8 cellular contexts compared by ENCODE assay signal in the genomic region with DNA sequence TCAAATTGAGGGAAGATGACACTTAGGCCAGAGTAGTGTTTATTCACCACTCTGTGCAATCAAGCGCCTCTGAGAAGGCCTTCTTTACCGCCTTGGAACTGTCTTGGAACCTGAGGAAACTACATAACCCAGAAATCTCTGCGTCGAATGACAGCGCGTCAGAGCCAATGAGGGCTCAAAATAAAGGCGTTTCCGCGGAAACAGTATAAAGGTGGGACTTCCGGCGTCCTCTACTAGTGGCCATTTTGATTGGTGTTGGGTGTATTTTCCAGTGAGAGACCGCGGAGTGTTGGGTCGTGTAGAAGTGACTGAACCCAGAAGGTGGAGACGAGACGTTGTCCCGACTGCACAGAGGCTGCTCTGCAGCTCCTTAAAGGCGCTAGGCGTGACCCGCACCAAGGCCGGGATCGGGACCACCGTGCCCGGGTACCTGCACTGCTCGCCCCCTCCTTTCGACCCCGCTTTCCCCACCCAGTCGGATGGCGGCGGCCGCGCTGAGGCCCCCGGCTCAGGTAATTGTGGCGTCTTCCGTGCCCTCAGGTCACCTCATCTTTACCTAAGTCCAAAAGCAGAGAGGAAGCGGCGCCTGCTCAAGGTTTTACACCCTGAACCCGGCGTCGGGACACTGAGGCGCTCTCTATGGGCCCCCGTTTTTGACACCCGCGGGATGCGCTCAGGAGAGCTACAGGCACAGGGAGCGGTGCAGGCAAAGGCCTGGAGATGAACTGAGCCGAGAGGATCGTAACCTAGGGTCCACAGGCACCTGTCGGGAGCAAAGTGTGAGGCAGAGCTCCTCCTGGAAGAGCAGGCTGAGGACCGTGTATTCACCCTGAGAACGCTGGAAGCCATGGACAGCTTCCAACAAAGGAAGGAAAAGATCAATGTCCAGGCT. TPM values are rescaled to one million over a fixed set of nuclear protein-coding genes. Genes with fewer than 3 reads are reported as not detected.
DNase-seq lines count a peak whose midpoint lies in the region; ATAC-seq and TF ChIP-seq lines count a peak whose summit lies in the region.

A gene (plus strand): TSS at position 236 of the 892 bp plus-strand sequence. CDS start 244 bp downstream, at position 480.

- ATAC-seq in GM21447 (IDR thresholded peaks at IDR 0.05; ENCODE audit: unreplicated experiment) = peak; percentile 95

- H3K9ac ChIP-seq in HUES6 (ENCODE audit: low read length) (peak within 1 kb of the TSS; percentile 86), OCI-LY1 (ENCODE audit: low read length) (peak within 1 kb of the TSS; percentile 89)

- peak within 1 kb of the TSS; percentile 72; the same call in 1 of the 2 replicates for H3K27ac ChIP-seq in HUES6 (ENCODE audit: low read depth, low read length)
- peak within 1 kb of the TSS; percentile 55 for H3K27ac ChIP-seq in OCI-LY1 (ENCODE audit: low read depth, low read length, poor library complexity, severe bottlenecking)
- peak within 1 kb of the TSS; percentile 60 for H3K27ac ChIP-seq in epithelial cell of prostate

- H3K79me2 ChIP-seq in OCI-LY1 (ENCODE audit: insufficient read depth, low read length) = peaks cover 32% of the 10 kb centered on the region

- H3K4me1 ChIP-seq in HUES6 (ENCODE audit: control insufficient read depth, insufficient read depth, low read length) (peaks cover 5% of the 10 kb centered on the region), OCI-LY1 (ENCODE audit: insufficient read depth, low read length, severe bottlenecking) (peaks cover 20% of the 10 kb centered on the region), mononuclear cell (ENCODE audit: insufficient read depth, low read length) (peaks cover 17% of the 10 kb centered on the region)

- no peak for TF ChIP-seq CTCF in OCI-LY1 (IDR thresholded peaks at IDR 0.05; ENCODE audit: low read length)

- H3K9me3 ChIP-seq in HUES6 (ENCODE audit: control insufficient read depth, insufficient read depth, low read depth, low read length) (no peaks in the 10 kb centered on the region), OCI-LY1 (ENCODE audit: low read length) (peaks cover 19% of the 10 kb centered on the region), mononuclear cell (ENCODE audit: low read depth, low read length) (peaks cover 18% of the 10 kb centered on the region)

- H3K27me3 ChIP-seq in HUES6 (ENCODE audit: control insufficient read depth, insufficient read depth, low read length) (no peaks in the 10 kb centered on the region), OCI-LY1 (ENCODE audit: insufficient read depth, low read length) (no peaks in the 10 kb centered on the region), mononuclear cell (ENCODE audit: insufficient read depth, low read length) (no peaks in the 10 kb centered on the region)

- peak within 1 kb of the TSS; percentile 98 for H3K4me2 ChIP-seq in OCI-LY1 (ENCODE audit: low read length)

- H4K20me1 ChIP-seq in OCI-LY1 (ENCODE audit: insufficient read depth, low read length) = no peaks in the 10 kb centered on the region

- DNase-seq in DMS 273 (lab: John Stamatoyannopoulos, UW; ENCODE audit: unreplicated experiment) (peak; percentile 96), epithelial cell of prostate (ENCODE audit: low read depth, low spot score) (peak; percentile 56)
- DNase-seq in activated CD8-positive, alpha-beta memory T cell treated with anti-CD3 and anti-CD28 coated beads, Interleukin-2, amount 50 U/mL, for 48 hours = peak; percentile 79
- peak; percentile 28 to 59 for DNase-seq in stimulated activated CD8-positive, alpha-beta memory T cell treated with anti-CD3 and anti-CD28 coated beads, Interleukin-2, amount 100 ng/mL, for 48 hours (ENCODE audit: low read depth in 2 of 2)

- H3F3A ChIP-seq in OCI-LY1 (ENCODE audit: insufficient read depth, low read length) = no peaks in the 10 kb centered on the region

- H3K36me3 ChIP-seq in HUES6 (ENCODE audit: control insufficient read depth, insufficient read depth, low read length) (peaks cover 33% of the 10 kb centered on the region), OCI-LY1 (ENCODE audit: insufficient read depth, low read length) (peaks cover 44% of the 10 kb centered on the region)

- peak within 1 kb of the TSS; percentile 89 for H2AFZ ChIP-seq in OCI-LY1 (ENCODE audit: low read length)

- H3K9me2 ChIP-seq in OCI-LY1 (ENCODE audit: low read depth, low read length) = no peaks in the 10 kb centered on the region

- peak within 1 kb of the TSS; percentile 90 for H3K4me3 ChIP-seq in HUES6 (ENCODE audit: low read depth, low read length)
- peak within 1 kb of the TSS; percentile 91 for H3K4me3 ChIP-seq in OCI-LY1 (ENCODE audit: low read depth, low read length, poor library complexity, severe bottlenecking)
- H3K4me3 ChIP-seq in mononuclear cell (ENCODE audit: low read length) = peak within 1 kb of the TSS; percentile 78

RNA-seq across cellular contexts. Expression of the gene that starts here (rescaled TPM):
- 36.6 TPM for total RNA-seq in mononuclear cell

Comparison
In these comparisons a context has a peak if more than half of its experiments do, and no peak if none do; other contexts are left out.
1. Peak in every context shown above with its lines: DNase-seq, ATAC-seq, H3K4me3 ChIP-seq and H3K27ac ChIP-seq.
2. DNase-seq: peak in every context shown above with its lines; median percentile 96 in DMS 273; 79 in activated CD8-positive, alpha-beta memory T cell treated with anti-CD3 and anti-CD28 coated beads, Interleukin-2, amount 50 U/mL, for 48 hours; 56 in epithelial cell of prostate; 44 in stimulated activated CD8-positive, alpha-beta memory T cell treated with anti-CD3 and anti-CD28 coated beads, Interleukin-2, amount 100 ng/mL, for 48 hours.